In the genomic region with DNA sequence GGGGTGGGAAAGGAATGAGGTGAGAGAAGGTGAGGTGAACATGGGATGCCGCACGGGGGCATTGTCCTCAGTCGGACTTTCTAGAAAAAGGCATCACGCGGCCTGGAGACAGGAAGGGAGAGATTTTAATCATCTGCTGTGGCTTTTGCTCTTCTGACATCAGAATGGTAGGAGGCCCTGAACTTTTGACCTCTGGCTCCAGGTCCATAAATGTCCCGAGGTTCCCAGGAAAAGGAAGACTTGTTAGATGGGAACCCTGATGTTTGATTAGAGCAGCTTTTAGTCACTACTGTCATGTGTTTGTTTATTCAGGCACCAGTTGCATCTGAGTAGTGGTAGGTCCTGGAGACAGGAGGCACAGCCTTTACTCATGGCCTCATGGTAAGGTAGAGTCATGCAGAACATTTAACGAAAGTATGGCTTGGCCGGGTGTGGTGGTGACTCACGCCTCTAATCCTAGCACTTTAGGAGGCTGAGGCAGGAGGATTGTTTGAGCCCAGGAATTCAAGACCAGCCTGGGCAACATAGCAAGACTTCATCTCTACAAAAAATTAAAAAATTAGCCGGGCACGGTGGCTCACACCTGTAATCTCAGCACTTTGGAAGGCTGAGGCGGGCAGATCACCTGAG, we compare ENCODE assay signal across 1 cellular context.
TF ChIP-seq lines count a peak whose summit lies in the region.

No MANE protein-coding gene starts in this region.

TF ChIP-seq in HepG2, 621 proteins besides CTCF, POLR2A, EP300 and RAD21 (continued from another document and continues in another):
- TF ChIP-seq, protein P1, sequence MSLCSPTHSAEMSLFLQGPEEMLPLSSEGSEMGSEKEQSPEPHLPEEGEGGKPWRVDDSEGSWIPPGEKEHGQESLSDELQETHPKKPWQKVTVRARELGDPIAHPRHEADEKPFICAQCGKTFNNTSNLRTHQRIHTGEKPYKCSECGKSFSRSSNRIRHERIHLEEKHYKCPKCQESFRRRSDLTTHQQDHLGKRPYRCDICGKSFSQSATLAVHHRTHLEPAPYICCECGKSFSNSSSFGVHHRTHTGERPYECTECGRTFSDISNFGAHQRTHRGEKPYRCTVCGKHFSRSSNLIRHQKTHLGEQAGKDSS (CRISPR knock-in tag; IDR thresholded peaks at IDR 0.05; ENCODE audit: borderline replicate concordance, low read depth) = peak; percentile 74; the same call in 1 of the 2 replicates
- TF ChIP-seq, protein P2, sequence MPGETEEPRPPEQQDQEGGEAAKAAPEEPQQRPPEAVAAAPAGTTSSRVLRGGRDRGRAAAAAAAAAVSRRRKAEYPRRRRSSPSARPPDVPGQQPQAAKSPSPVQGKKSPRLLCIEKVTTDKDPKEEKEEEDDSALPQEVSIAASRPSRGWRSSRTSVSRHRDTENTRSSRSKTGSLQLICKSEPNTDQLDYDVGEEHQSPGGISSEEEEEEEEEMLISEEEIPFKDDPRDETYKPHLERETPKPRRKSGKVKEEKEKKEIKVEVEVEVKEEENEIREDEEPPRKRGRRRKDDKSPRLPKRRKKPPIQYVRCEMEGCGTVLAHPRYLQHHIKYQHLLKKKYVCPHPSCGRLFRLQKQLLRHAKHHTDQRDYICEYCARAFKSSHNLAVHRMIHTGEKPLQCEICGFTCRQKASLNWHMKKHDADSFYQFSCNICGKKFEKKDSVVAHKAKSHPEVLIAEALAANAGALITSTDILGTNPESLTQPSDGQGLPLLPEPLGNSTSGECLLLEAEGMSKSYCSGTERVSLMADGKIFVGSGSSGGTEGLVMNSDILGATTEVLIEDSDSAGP (CRISPR knock-in tag; IDR thresholded peaks at IDR 0.05; ENCODE audit: borderline replicate concordance) = no peak
- TF ChIP-seq KDM6A (CRISPR knock-in tag; IDR thresholded peaks at IDR 0.05; ENCODE audit: low read depth) = peak; percentile 58; the same call in 1 of the 2 replicates
- TF ChIP-seq SAP130 (CRISPR knock-in tag; IDR thresholded peaks at IDR 0.05; ENCODE audit: low read depth) = peak; percentile 94
- TF ChIP-seq, protein P3, sequence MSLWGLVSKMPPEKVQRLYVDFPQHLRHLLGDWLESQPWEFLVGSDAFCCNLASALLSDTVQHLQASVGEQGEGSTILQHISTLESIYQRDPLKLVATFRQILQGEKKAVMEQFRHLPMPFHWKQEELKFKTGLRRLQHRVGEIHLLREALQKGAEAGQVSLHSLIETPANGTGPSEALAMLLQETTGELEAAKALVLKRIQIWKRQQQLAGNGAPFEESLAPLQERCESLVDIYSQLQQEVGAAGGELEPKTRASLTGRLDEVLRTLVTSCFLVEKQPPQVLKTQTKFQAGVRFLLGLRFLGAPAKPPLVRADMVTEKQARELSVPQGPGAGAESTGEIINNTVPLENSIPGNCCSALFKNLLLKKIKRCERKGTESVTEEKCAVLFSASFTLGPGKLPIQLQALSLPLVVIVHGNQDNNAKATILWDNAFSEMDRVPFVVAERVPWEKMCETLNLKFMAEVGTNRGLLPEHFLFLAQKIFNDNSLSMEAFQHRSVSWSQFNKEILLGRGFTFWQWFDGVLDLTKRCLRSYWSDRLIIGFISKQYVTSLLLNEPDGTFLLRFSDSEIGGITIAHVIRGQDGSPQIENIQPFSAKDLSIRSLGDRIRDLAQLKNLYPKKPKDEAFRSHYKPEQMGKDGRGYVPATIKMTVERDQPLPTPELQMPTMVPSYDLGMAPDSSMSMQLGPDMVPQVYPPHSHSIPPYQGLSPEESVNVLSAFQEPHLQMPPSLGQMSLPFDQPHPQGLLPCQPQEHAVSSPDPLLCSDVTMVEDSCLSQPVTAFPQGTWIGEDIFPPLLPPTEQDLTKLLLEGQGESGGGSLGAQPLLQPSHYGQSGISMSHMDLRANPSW (CRISPR knock-in tag; IDR thresholded peaks at IDR 0.05; ENCODE audit: borderline replicate concordance) = peak; percentile 93; the same call in 1 of the 2 replicates
- TF ChIP-seq ZNF121 (CRISPR knock-in tag; IDR thresholded peaks at IDR 0.05) = peak; percentile 85
- TF ChIP-seq, protein P4, sequence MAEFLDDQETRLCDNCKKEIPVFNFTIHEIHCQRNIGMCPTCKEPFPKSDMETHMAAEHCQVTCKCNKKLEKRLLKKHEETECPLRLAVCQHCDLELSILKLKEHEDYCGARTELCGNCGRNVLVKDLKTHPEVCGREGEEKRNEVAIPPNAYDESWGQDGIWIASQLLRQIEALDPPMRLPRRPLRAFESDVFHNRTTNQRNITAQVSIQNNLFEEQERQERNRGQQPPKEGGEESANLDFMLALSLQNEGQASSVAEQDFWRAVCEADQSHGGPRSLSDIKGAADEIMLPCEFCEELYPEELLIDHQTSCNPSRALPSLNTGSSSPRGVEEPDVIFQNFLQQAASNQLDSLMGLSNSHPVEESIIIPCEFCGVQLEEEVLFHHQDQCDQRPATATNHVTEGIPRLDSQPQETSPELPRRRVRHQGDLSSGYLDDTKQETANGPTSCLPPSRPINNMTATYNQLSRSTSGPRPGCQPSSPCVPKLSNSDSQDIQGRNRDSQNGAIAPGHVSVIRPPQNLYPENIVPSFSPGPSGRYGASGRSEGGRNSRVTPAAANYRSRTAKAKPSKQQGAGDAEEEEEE (CRISPR knock-in tag; IDR thresholded peaks at IDR 0.05; ENCODE audit: borderline replicate concordance) = no peak; the same call in 1 of the 2 replicates
- peak; percentile 66 for TF ChIP-seq TCF7 (IDR thresholded peaks at IDR 0.05; ENCODE audit: low read depth)
- TF ChIP-seq SALL1 (CRISPR knock-in tag; IDR thresholded peaks at IDR 0.05) = peak; percentile 84
- TF ChIP-seq, protein P5, sequence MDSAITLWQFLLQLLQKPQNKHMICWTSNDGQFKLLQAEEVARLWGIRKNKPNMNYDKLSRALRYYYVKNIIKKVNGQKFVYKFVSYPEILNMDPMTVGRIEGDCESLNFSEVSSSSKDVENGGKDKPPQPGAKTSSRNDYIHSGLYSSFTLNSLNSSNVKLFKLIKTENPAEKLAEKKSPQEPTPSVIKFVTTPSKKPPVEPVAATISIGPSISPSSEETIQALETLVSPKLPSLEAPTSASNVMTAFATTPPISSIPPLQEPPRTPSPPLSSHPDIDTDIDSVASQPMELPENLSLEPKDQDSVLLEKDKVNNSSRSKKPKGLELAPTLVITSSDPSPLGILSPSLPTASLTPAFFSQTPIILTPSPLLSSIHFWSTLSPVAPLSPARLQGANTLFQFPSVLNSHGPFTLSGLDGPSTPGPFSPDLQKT (CRISPR knock-in tag; IDR thresholded peaks at IDR 0.05; ENCODE audit: borderline replicate concordance) = no peak
- TF ChIP-seq KDM3A (CRISPR knock-in tag; IDR thresholded peaks at IDR 0.05; ENCODE audit: low read depth) = peak; percentile 8; the same call in 1 of the 2 replicates
- no peak for TF ChIP-seq XBP1 (CRISPR knock-in tag; IDR thresholded peaks at IDR 0.05)
- TF ChIP-seq ZFAT (CRISPR knock-in tag; conservative IDR thresholded peaks at IDR 0.05) = no peak
- TF ChIP-seq, protein P6, sequence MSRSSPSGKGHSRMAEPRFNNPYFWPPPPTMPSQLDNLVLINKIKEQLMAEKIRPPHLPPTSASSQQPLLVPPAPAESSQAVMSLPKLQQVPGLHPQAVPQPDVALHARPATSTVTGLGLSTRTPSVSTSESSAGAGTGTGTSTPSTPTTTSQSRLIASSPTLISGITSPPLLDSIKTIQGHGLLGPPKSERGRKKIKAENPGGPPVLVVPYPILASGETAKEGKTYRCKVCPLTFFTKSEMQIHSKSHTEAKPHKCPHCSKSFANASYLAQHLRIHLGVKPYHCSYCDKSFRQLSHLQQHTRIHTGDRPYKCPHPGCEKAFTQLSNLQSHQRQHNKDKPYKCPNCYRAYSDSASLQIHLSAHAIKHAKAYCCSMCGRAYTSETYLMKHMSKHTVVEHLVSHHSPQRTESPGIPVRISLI (CRISPR knock-in tag; IDR thresholded peaks at IDR 0.05; ENCODE audit: borderline replicate concordance) = no peak
- TF ChIP-seq RAD51 (IDR thresholded peaks at IDR 0.05; ENCODE audit: borderline replicate concordance) = no peak
- TF ChIP-seq KAT7 (CRISPR knock-in tag; IDR thresholded peaks at IDR 0.05; ENCODE audit: borderline replicate concordance) = peak; percentile 58; the same call in 1 of the 2 replicates
- TF ChIP-seq PAF1 (CRISPR knock-in tag; IDR thresholded peaks at IDR 0.05) = no peak
- TF ChIP-seq RORA (CRISPR knock-in tag; IDR thresholded peaks at IDR 0.05) = no peak
- no peak for TF ChIP-seq ZNF510 (CRISPR knock-in tag; IDR thresholded peaks at IDR 0.05; ENCODE audit: low read depth)
- TF ChIP-seq ZFP62 (CRISPR knock-in tag; IDR thresholded peaks at IDR 0.05) = no peak
- peak; percentile 97 to 98 for TF ChIP-seq NR2F1 (CRISPR knock-in tag; IDR thresholded peaks at IDR 0.05)
- TF ChIP-seq, protein P7, sequence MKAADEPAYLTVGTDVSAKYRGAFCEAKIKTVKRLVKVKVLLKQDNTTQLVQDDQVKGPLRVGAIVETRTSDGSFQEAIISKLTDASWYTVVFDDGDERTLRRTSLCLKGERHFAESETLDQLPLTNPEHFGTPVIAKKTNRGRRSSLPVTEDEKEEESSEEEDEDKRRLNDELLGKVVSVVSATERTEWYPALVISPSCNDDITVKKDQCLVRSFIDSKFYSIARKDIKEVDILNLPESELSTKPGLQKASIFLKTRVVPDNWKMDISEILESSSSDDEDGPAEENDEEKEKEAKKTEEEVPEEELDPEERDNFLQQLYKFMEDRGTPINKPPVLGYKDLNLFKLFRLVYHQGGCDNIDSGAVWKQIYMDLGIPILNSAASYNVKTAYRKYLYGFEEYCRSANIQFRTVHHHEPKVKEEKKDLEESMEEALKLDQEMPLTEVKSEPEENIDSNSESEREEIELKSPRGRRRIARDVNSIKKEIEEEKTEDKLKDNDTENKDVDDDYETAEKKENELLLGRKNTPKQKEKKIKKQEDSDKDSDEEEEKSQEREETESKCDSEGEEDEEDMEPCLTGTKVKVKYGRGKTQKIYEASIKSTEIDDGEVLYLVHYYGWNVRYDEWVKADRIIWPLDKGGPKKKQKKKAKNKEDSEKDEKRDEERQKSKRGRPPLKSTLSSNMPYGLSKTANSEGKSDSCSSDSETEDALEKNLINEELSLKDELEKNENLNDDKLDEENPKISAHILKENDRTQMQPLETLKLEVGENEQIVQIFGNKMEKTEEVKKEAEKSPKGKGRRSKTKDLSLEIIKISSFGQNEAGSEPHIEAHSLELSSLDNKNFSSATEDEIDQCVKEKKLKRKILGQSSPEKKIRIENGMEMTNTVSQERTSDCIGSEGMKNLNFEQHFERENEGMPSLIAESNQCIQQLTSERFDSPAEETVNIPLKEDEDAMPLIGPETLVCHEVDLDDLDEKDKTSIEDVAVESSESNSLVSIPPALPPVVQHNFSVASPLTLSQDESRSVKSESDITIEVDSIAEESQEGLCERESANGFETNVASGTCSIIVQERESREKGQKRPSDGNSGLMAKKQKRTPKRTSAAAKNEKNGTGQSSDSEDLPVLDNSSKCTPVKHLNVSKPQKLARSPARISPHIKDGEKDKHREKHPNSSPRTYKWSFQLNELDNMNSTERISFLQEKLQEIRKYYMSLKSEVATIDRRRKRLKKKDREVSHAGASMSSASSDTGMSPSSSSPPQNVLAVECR (CRISPR knock-in tag; IDR thresholded peaks at IDR 0.05; ENCODE audit: borderline replicate concordance) = peak; percentile 59; the same call in 1 of the 2 replicates
- TF ChIP-seq, protein P8, sequence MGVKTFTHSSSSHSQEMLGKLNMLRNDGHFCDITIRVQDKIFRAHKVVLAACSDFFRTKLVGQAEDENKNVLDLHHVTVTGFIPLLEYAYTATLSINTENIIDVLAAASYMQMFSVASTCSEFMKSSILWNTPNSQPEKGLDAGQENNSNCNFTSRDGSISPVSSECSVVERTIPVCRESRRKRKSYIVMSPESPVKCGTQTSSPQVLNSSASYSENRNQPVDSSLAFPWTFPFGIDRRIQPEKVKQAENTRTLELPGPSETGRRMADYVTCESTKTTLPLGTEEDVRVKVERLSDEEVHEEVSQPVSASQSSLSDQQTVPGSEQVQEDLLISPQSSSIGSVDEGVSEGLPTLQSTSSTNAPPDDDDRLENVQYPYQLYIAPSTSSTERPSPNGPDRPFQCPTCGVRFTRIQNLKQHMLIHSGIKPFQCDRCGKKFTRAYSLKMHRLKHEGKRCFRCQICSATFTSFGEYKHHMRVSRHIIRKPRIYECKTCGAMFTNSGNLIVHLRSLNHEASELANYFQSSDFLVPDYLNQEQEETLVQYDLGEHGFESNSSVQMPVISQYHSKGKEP (CRISPR knock-in tag; IDR thresholded peaks at IDR 0.05) = no peak
- TF ChIP-seq MAFF (IDR thresholded peaks at IDR 0.05; ENCODE audit: low read depth, low read length) = no peak
- TF ChIP-seq, protein P9, sequence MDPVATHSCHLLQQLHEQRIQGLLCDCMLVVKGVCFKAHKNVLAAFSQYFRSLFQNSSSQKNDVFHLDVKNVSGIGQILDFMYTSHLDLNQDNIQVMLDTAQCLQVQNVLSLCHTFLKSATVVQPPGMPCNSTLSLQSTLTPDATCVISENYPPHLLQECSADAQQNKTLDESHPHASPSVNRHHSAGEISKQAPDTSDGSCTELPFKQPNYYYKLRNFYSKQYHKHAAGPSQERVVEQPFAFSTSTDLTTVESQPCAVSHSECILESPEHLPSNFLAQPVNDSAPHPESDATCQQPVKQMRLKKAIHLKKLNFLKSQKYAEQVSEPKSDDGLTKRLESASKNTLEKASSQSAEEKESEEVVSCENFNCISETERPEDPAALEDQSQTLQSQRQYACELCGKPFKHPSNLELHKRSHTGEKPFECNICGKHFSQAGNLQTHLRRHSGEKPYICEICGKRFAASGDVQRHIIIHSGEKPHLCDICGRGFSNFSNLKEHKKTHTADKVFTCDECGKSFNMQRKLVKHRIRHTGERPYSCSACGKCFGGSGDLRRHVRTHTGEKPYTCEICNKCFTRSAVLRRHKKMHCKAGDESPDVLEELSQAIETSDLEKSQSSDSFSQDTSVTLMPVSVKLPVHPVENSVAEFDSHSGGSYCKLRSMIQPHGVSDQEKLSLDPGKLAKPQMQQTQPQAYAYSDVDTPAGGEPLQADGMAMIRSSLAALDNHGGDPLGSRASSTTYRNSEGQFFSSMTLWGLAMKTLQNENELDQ (CRISPR knock-in tag; IDR thresholded peaks at IDR 0.05; ENCODE audit: borderline replicate concordance) = no peak
- no peak for TF ChIP-seq ZNF556 (CRISPR knock-in tag; IDR thresholded peaks at IDR 0.05; ENCODE audit: borderline replicate concordance)
- TF ChIP-seq, protein P10, sequence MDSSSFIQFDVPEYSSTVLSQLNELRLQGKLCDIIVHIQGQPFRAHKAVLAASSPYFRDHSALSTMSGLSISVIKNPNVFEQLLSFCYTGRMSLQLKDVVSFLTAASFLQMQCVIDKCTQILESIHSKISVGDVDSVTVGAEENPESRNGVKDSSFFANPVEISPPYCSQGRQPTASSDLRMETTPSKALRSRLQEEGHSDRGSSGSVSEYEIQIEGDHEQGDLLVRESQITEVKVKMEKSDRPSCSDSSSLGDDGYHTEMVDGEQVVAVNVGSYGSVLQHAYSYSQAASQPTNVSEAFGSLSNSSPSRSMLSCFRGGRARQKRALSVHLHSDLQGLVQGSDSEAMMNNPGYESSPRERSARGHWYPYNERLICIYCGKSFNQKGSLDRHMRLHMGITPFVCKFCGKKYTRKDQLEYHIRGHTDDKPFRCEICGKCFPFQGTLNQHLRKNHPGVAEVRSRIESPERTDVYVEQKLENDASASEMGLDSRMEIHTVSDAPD (CRISPR knock-in tag; IDR thresholded peaks at IDR 0.05) = no peak
- TF ChIP-seq SALL2 (CRISPR knock-in tag; IDR thresholded peaks at IDR 0.05) = peak; percentile 75
- TF ChIP-seq, protein P11, sequence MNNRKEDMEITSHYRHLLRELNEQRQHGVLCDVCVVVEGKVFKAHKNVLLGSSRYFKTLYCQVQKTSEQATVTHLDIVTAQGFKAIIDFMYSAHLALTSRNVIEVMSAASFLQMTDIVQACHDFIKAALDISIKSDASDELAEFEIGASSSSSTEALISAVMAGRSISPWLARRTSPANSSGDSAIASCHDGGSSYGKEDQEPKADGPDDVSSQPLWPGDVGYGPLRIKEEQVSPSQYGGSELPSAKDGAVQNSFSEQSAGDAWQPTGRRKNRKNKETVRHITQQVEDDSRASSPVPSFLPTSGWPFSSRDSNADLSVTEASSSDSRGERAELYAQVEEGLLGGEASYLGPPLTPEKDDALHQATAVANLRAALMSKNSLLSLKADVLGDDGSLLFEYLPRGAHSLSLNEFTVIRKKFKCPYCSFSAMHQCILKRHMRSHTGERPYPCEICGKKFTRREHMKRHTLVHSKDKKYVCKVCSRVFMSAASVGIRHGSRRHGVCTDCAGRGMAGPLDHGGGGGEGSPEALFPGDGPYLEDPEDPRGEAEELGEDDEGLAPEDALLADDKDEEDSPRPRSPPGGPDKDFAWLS (CRISPR knock-in tag; IDR thresholded peaks at IDR 0.05; ENCODE audit: borderline replicate concordance) = no peak
- no peak for TF ChIP-seq ZNF225 (CRISPR knock-in tag; IDR thresholded peaks at IDR 0.05)
